Comparison of ENCODE assay signal across 8 cellular contexts in genomic region chr18:56575819-56576663, GRCh38.
DNase-seq lines count a peak whose midpoint lies in the region; ATAC-seq and TF ChIP-seq lines count a peak whose summit lies in the region.

No MANE protein-coding gene starts in this region.

- peaks cover 13% of the 10 kb centered on the region for H3K9me3 Mint-ChIP-seq in MCF 10A (ENCODE audit: unreplicated experiment)

- CTCF ChIA-PET in MCF 10A (lab: Yijun Ruan, JAX): interaction anchor here (0.6 to 6.3 kb wide), 37 partner anchors 8 to 1347 kb away, joined by 3 to 80 read pairs (median 4); no protein-coding TSS in a partner anchor

- no peaks in the 10 kb centered on the region for H3K27me3 ChIP-seq in tibial nerve

- DNase-seq in ELR (ENCODE audit: low read depth) (peak; percentile 67), NCI-H446 treated with DMSO at 0.1 percent for 48 hours (lab: John Stamatoyannopoulos, UW) (peak; percentile 39), MCF 10A (ENCODE audit: unreplicated experiment) (peak; percentile 68), kidney tubule cell (ENCODE audit: low spot score) (peak; percentile 52), tibial nerve (ENCODE audit: low spot score in 2 of 2) (peak in 1 of 2 donors; percentile 78), HPDE6-E6E7 (ENCODE audit: extremely low spot score) (no peak)

- peak overlapping the region in 1 of 4 donors; percentile 58 for H3K27ac ChIP-seq in tibial nerve

- TF ChIP-seq CTCF in MCF 10A (IDR thresholded peaks at IDR 0.05; ENCODE audit: unreplicated experiment) (peak; percentile 60), tibial nerve (IDR thresholded peaks at IDR 0.05) (peak; percentile 54 to 84 (median 72))

- H3K36me3 ChIP-seq in tibial nerve: no peaks in the 10 kb centered on the region

- H3K4me1 ChIP-seq in tibial nerve: peaks cover 0 to 19% (median 3%) of the 10 kb centered on the region in 4 donors

- no peak for TF ChIP-seq EP300 in tibial nerve (IDR thresholded peaks at IDR 0.05)

- no peak overlapping the region for H3K27ac Mint-ChIP-seq in MCF 10A (ENCODE audit: low read depth, unreplicated experiment)

- no peaks in the 10 kb centered on the region for H3K4me1 Mint-ChIP-seq in MCF 10A (ENCODE audit: insufficient read depth, unreplicated experiment)

- no peak for TF ChIP-seq POLR2A in tibial nerve (IDR thresholded peaks at IDR 0.05)

- 27 to 29% methylated on average over 8 of the region's 8 CpGs for WGBS in tibial nerve, 2 donors

- POLR2A ChIA-PET in MCF 10A (lab: Yijun Ruan, JAX): interaction anchor here (1.2 kb wide), 1 partner anchor 1158 kb away, joined by 3 read pairs; no protein-coding TSS in a partner anchor

- intact Hi-C loops in MCF 10A (cut with micrococcal nuclease): loop anchor here (1.0 to 10.0 kb wide), 6 partner anchors 218 to 1342 kb away; partner anchors contain the start of gene TCF4

- H3K9me3 ChIP-seq in tibial nerve: no peaks in the 10 kb centered on the region

- no peaks in the 10 kb centered on the region for H3K27me3 Mint-ChIP-seq in MCF 10A (ENCODE audit: insufficient read depth, unreplicated experiment)

- BruUV-seq in MCF 10A (replicated peaks; lab: Mats Ljungman, UMichigan): no TSS peak

- no peak overlapping the region for H3K4me3 Mint-ChIP-seq in MCF 10A (ENCODE audit: unreplicated experiment)

- ATAC-seq in HG02759 (IDR thresholded peaks at IDR 0.05; ENCODE audit: unreplicated experiment) (peak; percentile 59), HG02623 (IDR thresholded peaks at IDR 0.05; ENCODE audit: unreplicated experiment) (no peak)

- no peak overlapping the region for H3K4me3 ChIP-seq in tibial nerve

- no peaks in the 10 kb centered on the region for H3K36me3 Mint-ChIP-seq in MCF 10A (ENCODE audit: insufficient read depth, unreplicated experiment)
